Comparison of ENCODE assay signal across 19 cellular contexts in the genomic region with DNA sequence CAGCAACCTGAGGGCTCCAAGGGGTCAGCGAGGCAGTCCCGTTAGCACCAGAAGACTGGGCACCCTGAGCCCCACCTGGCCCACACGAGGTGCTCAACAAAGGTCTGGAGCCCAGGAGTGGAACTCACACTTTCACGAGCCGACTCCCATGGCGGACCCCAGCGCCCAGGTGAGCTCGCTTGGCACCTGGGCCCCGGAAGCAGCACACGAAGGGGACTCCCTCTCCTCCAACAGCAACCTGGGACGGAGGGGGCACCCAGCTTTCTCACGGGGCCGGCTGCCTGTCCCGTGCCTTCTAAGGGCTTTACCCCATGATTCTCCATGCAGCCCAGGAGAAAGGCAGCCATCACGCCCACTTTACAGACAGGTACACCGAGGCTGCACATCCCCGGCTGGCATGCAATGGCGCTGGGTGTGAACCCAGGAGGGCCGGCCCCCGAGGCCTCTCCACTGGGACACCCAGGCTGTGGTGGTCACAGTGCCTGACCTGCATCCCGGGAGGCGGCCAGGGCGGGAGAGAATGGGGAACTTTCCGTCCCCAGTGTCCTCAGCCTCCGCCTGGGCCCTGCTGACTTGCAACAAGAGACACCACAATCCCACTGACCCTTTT. TPM values are rescaled to one million over a fixed set of nuclear protein-coding genes. Genes with fewer than 3 reads are reported as not detected.
DNase-seq lines count a peak whose midpoint lies in the region; ATAC-seq, FAIRE-seq and TF ChIP-seq lines count a peak whose summit lies in the region.
"Had no signal": no experiment of that assay in that cellular context is flagged by ENCODE, and none has a peak within 500 bp of the region (broad histone marks: within the 10 kb centered on the region; RNA-seq: fewer than 3 reads in every experiment).

No MANE protein-coding gene starts in this region.

- CTCF ChIA-PET in RWPE1 (lab: Yijun Ruan, JAX), result no interaction called here

- H3K4me1 ChIP-seq in gastroesophageal sphincter (peaks cover 0 to 73% (median 26%) of the 10 kb centered on the region in 3 donors), sigmoid colon (peaks cover 0 to 61% (median 57%) of the 10 kb centered on the region in 4 donors), small intestine (ENCODE audit: control insufficient read depth in 2 of 2, insufficient read depth in 1 of 2, low read depth in 1 of 2, low read length in 1 of 2) (no peaks in the 10 kb centered on the region)
- H3K4me1 ChIP-seq: HAP-1 had no signal

- H3K9me3 ChIP-seq in WERI-Rb-1 (ENCODE audit: severe bottlenecking) (no peaks in the 10 kb centered on the region), gastroesophageal sphincter (no peaks in the 10 kb centered on the region), sigmoid colon (no peaks in the 10 kb centered on the region), small intestine (ENCODE audit: control insufficient read depth, low read depth) (no peaks in the 10 kb centered on the region)
- H3K9me3 ChIP-seq: BLaER1, HAP-1 had no signal

- TF ChIP-seq CTCF in GM10266 (IDR thresholded peaks at IDR 0.05; ENCODE audit: control insufficient read depth, insufficient read depth, low read depth, missing control alignments) (no peak), WERI-Rb-1 (IDR thresholded peaks at IDR 0.05; ENCODE audit: low read depth, low read length) (no peak), gastroesophageal sphincter (IDR thresholded peaks at IDR 0.05) (no peak), sigmoid colon (IDR thresholded peaks at IDR 0.05) (no peak), RWPE1 (conservative IDR thresholded peaks at IDR 0.05; ENCODE audit: low read depth) (no peak)

- TF ChIP-seq EP300 in gastroesophageal sphincter (IDR thresholded peaks at IDR 0.05) (no peak), sigmoid colon (IDR thresholded peaks at IDR 0.05) (no peak)

- POLR2A ChIA-PET in RWPE1 (lab: Yijun Ruan, JAX; ENCODE audit: low non-redundant PET), result interaction anchor here (0.6 kb wide), 1 partner anchor 95 kb away, joined by 7 read pairs; no protein-coding TSS in a partner anchor

- FAIRE-seq in small intestine (lab: Jason Lieb, UNC), result no peak
- FAIRE-seq: H1 had no signal

- peak; percentile 11 for DNase-seq in GM10266 (ENCODE audit: extremely low spot score)
- DNase-seq in WERI-Rb-1, result no peak
- no peak for DNase-seq in sigmoid colon
- no peak for DNase-seq in small intestine
- DNase-seq in RWPE1 (ENCODE audit: low spot score), result no peak
- no peak for DNase-seq in SHP77 treated with DMSO at 0.1 percent for 48 hours (lab: John Stamatoyannopoulos, UW)
- DNase-seq in HPDE6-E6E7 (ENCODE audit: extremely low spot score), result no peak
- DNase-seq: 8988T, DMS153, DMS79, GDM1 had no signal

- H3K27me3 ChIP-seq in WERI-Rb-1 (ENCODE audit: insufficient read depth, low read depth, severe bottlenecking) (no peaks in the 10 kb centered on the region), gastroesophageal sphincter (no peaks in the 10 kb centered on the region), sigmoid colon (no peaks in the 10 kb centered on the region), small intestine (ENCODE audit: control insufficient read depth in 2 of 2, insufficient read depth in 2 of 2, low read length in 2 of 2) (no peaks in the 10 kb centered on the region)
- H3K27me3 ChIP-seq: BLaER1 had no signal

- WGBS in gastroesophageal sphincter (ENCODE audit: low coverage in 1 of 2), 2 donors, result 80 to 90% methylated on average over 2 to 4 of the region's 25 CpGs
- 95% methylated on average over 25 of the region's 25 CpGs for WGBS in sigmoid colon, 2 donors
- WGBS in small intestine, 3 donors, result 93 to 94% (median 93%) methylated on average over 23 to 25 of the region's 25 CpGs

- peaks cover 55% of the 10 kb centered on the region for H3K36me3 ChIP-seq in WERI-Rb-1
- peaks cover 0 to 21% of the 10 kb centered on the region in 2 donors for H3K36me3 ChIP-seq in gastroesophageal sphincter
- H3K36me3 ChIP-seq in sigmoid colon, result peaks cover 0 to 11% (median 0%) of the 10 kb centered on the region in 4 donors
- H3K36me3 ChIP-seq in small intestine (ENCODE audit: control insufficient read depth in 2 of 2, insufficient read depth in 2 of 2, low read length in 2 of 2), result no peaks in the 10 kb centered on the region
- H3K36me3 ChIP-seq: HAP-1 had no signal

- TF ChIP-seq POLR2A in gastroesophageal sphincter (IDR thresholded peaks at IDR 0.05), result no peak
- no peak for TF ChIP-seq POLR2A in sigmoid colon (IDR thresholded peaks at IDR 0.05)

- intact Hi-C loops in sigmoid colon (cut with DNase I), result loop anchor here (10.0 kb wide), 1 partner anchor 270 kb away; no protein-coding TSS in a partner anchor

- H3K4me3 ChIP-seq in WERI-Rb-1 (ENCODE audit: low read depth, low read length) (no peak overlapping the region), gastroesophageal sphincter (no peak overlapping the region), sigmoid colon (no peak overlapping the region), small intestine (ENCODE audit: low read depth in 1 of 2, low read length in 2 of 2) (no peak overlapping the region)
- H3K4me3 ChIP-seq: BLaER1, HAP-1 had no signal

- H3K27ac ChIP-seq in WERI-Rb-1 (peak overlapping the region; percentile 98), gastroesophageal sphincter (peak overlapping the region in 3 of 4 donors; percentile 84 to 98 (median 95)), sigmoid colon (peak overlapping the region; percentile 80 to 97 (median 86)), small intestine (ENCODE audit: low read depth in 1 of 2, low read length in 1 of 2) (no peak overlapping the region), RWPE1 (no peak overlapping the region)
- H3K27ac ChIP-seq: BLaER1 had no signal

- no peak for ATAC-seq in gastroesophageal sphincter

RNA-seq across cellular contexts. Expression of a gene that starts 5.0 kb away (rescaled TPM):
- total RNA-seq in gastroesophageal sphincter, result 100 to 1,000 TPM in 1 of 4 donors, 10 to 100 TPM in 3; 50.8 to 165 (median 61.5) TPM
- total RNA-seq in sigmoid colon, result 10 to 100 TPM; 27.8 to 68.7 (median 44.2) TPM
- 10 to 100 TPM in 2 of 3 donors, 1 to 10 TPM in 1; 7.8 to 21.0 (median 11.6) TPM for polyA plus RNA-seq in sigmoid colon
- 10 to 100 TPM in 2 of 3 donors, 1 to 10 TPM in 1; 7.3 to 16.6 (median 10.5) TPM for polyA plus RNA-seq in small intestine

RNA-seq across cellular contexts. Expression of a gene that starts 13.0 kb away (rescaled TPM):
- total RNA-seq in gastroesophageal sphincter (1 to 10 TPM in 1 of 4 donors, under 1 TPM in 1, not detected in 2; 0.78 to 3.6 TPM), sigmoid colon (1 to 10 TPM in 1 of 4 donors, under 1 TPM in 2, not detected in 1; 0.33 to 2.8 (median 0.36) TPM)
- polyA plus RNA-seq in sigmoid colon (100 to 1,000 TPM; 158 to 245 (median 168) TPM), small intestine (100 to 1,000 TPM in 2 of 3 donors, 10 to 100 TPM in 1; 74.5 to 385 (median 285) TPM)
- total RNA-seq: A673, Daoy had no signal
- polyA plus RNA-seq: AG04450, CD14-positive monocyte had no signal

Comparison
In these comparisons a context has a peak if more than half of its experiments do, and no peak if none do; other contexts are left out.
1. H3K27ac ChIP-seq: peak in WERI-Rb-1 (single experiment), gastroesophageal sphincter (3 of 4) and sigmoid colon (4 of 4); none in small intestine (0 of 2) and RWPE1 (single experiment).